17 cellular contexts compared by ENCODE assay signal in the genomic region with DNA sequence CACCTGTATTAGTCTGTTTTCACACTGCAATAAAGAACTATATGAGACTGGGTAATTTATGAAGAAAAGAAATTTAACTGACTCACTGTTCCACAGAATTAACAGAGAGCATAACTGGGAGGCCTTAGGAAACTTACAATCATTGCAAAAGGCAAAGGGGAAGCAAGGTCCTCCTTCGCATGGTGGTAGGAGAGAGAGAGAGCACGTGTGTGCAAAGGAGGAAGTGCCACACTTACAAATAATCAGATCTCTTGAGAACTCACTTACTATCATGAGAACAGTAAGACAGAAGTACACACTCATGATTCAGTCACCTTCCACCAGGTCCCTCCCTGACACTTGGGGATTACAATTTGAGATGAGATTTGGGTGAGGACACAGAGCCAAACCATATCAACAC.
DNase-seq lines count a peak whose midpoint lies in the region; ATAC-seq and TF ChIP-seq lines count a peak whose summit lies in the region.
"Had no signal": no experiment of that assay in that cellular context is flagged by ENCODE, and none has a peak within 500 bp of the region (broad histone marks: within the 10 kb centered on the region; RNA-seq: fewer than 3 reads in every experiment).

No MANE protein-coding gene starts in this region.

- H2AFZ ChIP-seq in OCI-LY7 (ENCODE audit: low read length) = no peak overlapping the region
- H2AFZ ChIP-seq: parathyroid adenoma had no signal

- ATAC-seq in GM18498 (IDR thresholded peaks at IDR 0.05; ENCODE audit: unreplicated experiment) (peak; percentile 50), HG02798 (IDR thresholded peaks at IDR 0.05; ENCODE audit: poor library complexity, unreplicated experiment) (peak; percentile 36), GM21717 (IDR thresholded peaks at IDR 0.05; ENCODE audit: unreplicated experiment) (no peak)
- ATAC-seq in activated CD8-positive, alpha-beta T cell treated with anti-CD3 and anti-CD28 coated beads, Interleukin-2, amount 10 ng/mL, durations not matched to agents 7 days and 5 days = no peak
- ATAC-seq: esophagus mucosa had no signal

- no TSS peak for BruUV-seq in OCI-LY7 (replicated peaks; lab: Mats Ljungman, UMichigan)

- 70% methylated on average over 2 of the region's 2 CpGs for WGBS in suprapubic skin

- no peaks in the 10 kb centered on the region for H3K36me3 ChIP-seq in OCI-LY7 (ENCODE audit: insufficient read depth, low read length)
- no peaks in the 10 kb centered on the region for H3K36me3 ChIP-seq in suprapubic skin
- H3K36me3 ChIP-seq: ascending aorta, BLaER1, heart right ventricle had no signal

- H3K27ac ChIP-seq in OCI-LY7 (ENCODE audit: low read depth, low read length, poor library complexity, severe bottlenecking) (no peak overlapping the region), suprapubic skin (no peak overlapping the region)
- H3K27ac ChIP-seq: BLaER1, coronary artery, heart right ventricle, parathyroid adenoma had no signal

- H3K4me1 ChIP-seq in OCI-LY7 (ENCODE audit: insufficient read depth, low read length, poor library complexity, severe bottlenecking) (no peaks in the 10 kb centered on the region), suprapubic skin (no peaks in the 10 kb centered on the region)
- H3K4me1 ChIP-seq: heart right ventricle, parathyroid adenoma had no signal

- no peaks in the 10 kb centered on the region for H3K36me3 Mint-ChIP-seq in activated CD8-positive, alpha-beta T cell treated with anti-CD3 and anti-CD28 coated beads, Interleukin-2, amount 10 ng/mL, durations not matched to agents 7 days and 5 days (ENCODE audit: low read depth)

- H3K4me2 ChIP-seq in OCI-LY7 (ENCODE audit: low read length) = no peak overlapping the region
- H3K4me2 ChIP-seq: BLaER1 had no signal

- no peaks in the 10 kb centered on the region for H3K79me2 ChIP-seq in OCI-LY7 (ENCODE audit: insufficient read depth, low read depth, low read length)
- H3K79me2 ChIP-seq: parathyroid adenoma had no signal

- POLR2A ChIA-PET in OCI-LY7 (lab: Charles Lee) = no interaction called here
- POLR2A ChIA-PET in activated CD8-positive, alpha-beta T cell treated with anti-CD3 and anti-CD28 coated beads, Interleukin-2, amount 10 ng/mL, durations not matched to agents 7 days and 5 days (lab: Charles Lee) = no interaction called here

- TF ChIP-seq POLR2A in suprapubic skin (IDR thresholded peaks at IDR 0.05) = no peak

- TF ChIP-seq CTCF in OCI-LY7 (conservative IDR thresholded peaks at IDR 0.05; ENCODE audit: low read length) = no peak
- no peak for TF ChIP-seq CTCF in suprapubic skin (IDR thresholded peaks at IDR 0.05)

- CTCF ChIA-PET in OCI-LY7 (lab: Charles Lee; ENCODE audit: unreplicated experiment) = no interaction called here
- CTCF ChIA-PET in activated CD8-positive, alpha-beta T cell treated with anti-CD3 and anti-CD28 coated beads, Interleukin-2, amount 10 ng/mL, durations not matched to agents 7 days and 5 days (lab: Charles Lee) = no interaction called here

- peak; percentile 3 for DNase-seq in OCI-LY7 (ENCODE audit: low spot score)
- peak; percentile 54 for DNase-seq in medulla oblongata (ENCODE audit: extremely low spot score)
- DNase-seq in NCI-H2196 treated with DMSO at 0.1 percent for 48 hours (lab: John Stamatoyannopoulos, UW; ENCODE audit: unreplicated experiment) = no peak
- DNase-seq in activated CD8-positive, alpha-beta T cell treated with anti-CD3 and anti-CD28 coated beads, Interleukin-2, amount 10 ng/mL, durations not matched to agents 7 days and 5 days = no peak
- no peak for DNase-seq in suprapubic skin (ENCODE audit: low spot score in 2 of 2)
- DNase-seq: activated B cell treated with CpG ODN at 0.5 μM for 24 hours; activated effector memory CD4-positive, alpha-beta T cell treated with Interleukin-2 at 50 U/mL for 16 hours; heart right ventricle; NCI-H345 had no signal

- no peaks in the 10 kb centered on the region for H3K9me2 ChIP-seq in OCI-LY7 (ENCODE audit: insufficient read depth, low read length)

- no peaks in the 10 kb centered on the region for H3K4me1 Mint-ChIP-seq in activated CD8-positive, alpha-beta T cell treated with anti-CD3 and anti-CD28 coated beads, Interleukin-2, amount 10 ng/mL, durations not matched to agents 7 days and 5 days (ENCODE audit: low read depth)

- no peak overlapping the region for H3K4me3 Mint-ChIP-seq in activated CD8-positive, alpha-beta T cell treated with anti-CD3 and anti-CD28 coated beads, Interleukin-2, amount 10 ng/mL, durations not matched to agents 7 days and 5 days
- H3K4me3 Mint-ChIP-seq: activated B cell treated with CpG ODN at 0.5 μM for 24 hours had no signal

- intact Hi-C loops in OCI-LY7 (cut with micrococcal nuclease; ENCODE audit: unreplicated experiment) = no loop called here

- no peaks in the 10 kb centered on the region for H4K20me1 ChIP-seq in OCI-LY7 (ENCODE audit: insufficient read depth, low read length)
- H4K20me1 ChIP-seq: BLaER1 had no signal

- H3K9me3 Mint-ChIP-seq in activated CD8-positive, alpha-beta T cell treated with anti-CD3 and anti-CD28 coated beads, Interleukin-2, amount 10 ng/mL, durations not matched to agents 7 days and 5 days (ENCODE audit: insufficient read depth) = no peaks in the 10 kb centered on the region
- H3K9me3 Mint-ChIP-seq: activated B cell treated with CpG ODN at 0.5 μM for 24 hours had no signal

- H3K9me3 ChIP-seq in OCI-LY7 (ENCODE audit: low read length) (no peaks in the 10 kb centered on the region), suprapubic skin (no peaks in the 10 kb centered on the region)
- H3K9me3 ChIP-seq: ascending aorta, BLaER1, heart right ventricle had no signal

- no peak for TF ChIP-seq EP300 in suprapubic skin (IDR thresholded peaks at IDR 0.05)

- no peaks in the 10 kb centered on the region for H3K27me3 ChIP-seq in suprapubic skin
- H3K27me3 ChIP-seq: ascending aorta, BLaER1 had no signal

- H3K27ac Mint-ChIP-seq in activated CD8-positive, alpha-beta T cell treated with anti-CD3 and anti-CD28 coated beads, Interleukin-2, amount 10 ng/mL, durations not matched to agents 7 days and 5 days = no peak overlapping the region
- H3K27ac Mint-ChIP-seq: activated B cell treated with CpG ODN at 0.5 μM for 24 hours had no signal

- H3K4me3 ChIP-seq in OCI-LY7 (ENCODE audit: low read depth, low read length, poor library complexity, severe bottlenecking) = no peak overlapping the region
- no peak overlapping the region for H3K4me3 ChIP-seq in suprapubic skin
- H3K4me3 ChIP-seq: ascending aorta, BLaER1, coronary artery, heart right ventricle had no signal

- no peaks in the 10 kb centered on the region for H3K27me3 Mint-ChIP-seq in activated CD8-positive, alpha-beta T cell treated with anti-CD3 and anti-CD28 coated beads, Interleukin-2, amount 10 ng/mL, durations not matched to agents 7 days and 5 days (ENCODE audit: low read depth)
- H3K27me3 Mint-ChIP-seq: activated B cell treated with CpG ODN at 0.5 μM for 24 hours had no signal

Comparison
In these comparisons a context has a peak if more than half of its experiments do, and no peak if none do; other contexts are left out.
1. ATAC-seq: peak in GM18498 (single experiment) and HG02798 (single experiment); none in activated CD8-positive, alpha-beta T cell treated with anti-CD3 and anti-CD28 coated beads, Interleukin-2, amount 10 ng/mL, durations not matched to agents 7 days and 5 days (single experiment) and GM21717 (single experiment).
2. DNase-seq: peak in OCI-LY7 (single experiment) and medulla oblongata (single experiment); none in NCI-H2196 treated with DMSO at 0.1 percent for 48 hours (single experiment), activated CD8-positive, alpha-beta T cell treated with anti-CD3 and anti-CD28 coated beads, Interleukin-2, amount 10 ng/mL, durations not matched to agents 7 days and 5 days (single experiment) and suprapubic skin (0 of 2).